6 cellular contexts compared by ENCODE assay signal in genomic region chr5:139393497-139394122, GRCh38. TPM values are rescaled to one million over a fixed set of nuclear protein-coding genes. Genes with fewer than 3 reads are reported as not detected.
A peak's percentile ranks its signal among the peaks of the same experiment; 100 is the strongest.
DNase-seq lines count a peak whose midpoint lies in the region; ATAC-seq and TF ChIP-seq lines count a peak whose summit lies in the region.

No MANE protein-coding gene starts in this region.

- H3K27ac ChIP-seq in breast epithelium (peak overlapping the region in 1 of 2 donors; percentile 62), gastroesophageal sphincter (peak overlapping the region in 3 of 4 donors; percentile 82 to 85 (median 83)), tibial nerve (no peak overlapping the region)

- TF ChIP-seq CTCF in breast epithelium (IDR thresholded peaks at IDR 0.05) (no peak), MCF 10A (IDR thresholded peaks at IDR 0.05; ENCODE audit: unreplicated experiment) (no peak), gastroesophageal sphincter (IDR thresholded peaks at IDR 0.05) (no peak), tibial nerve (IDR thresholded peaks at IDR 0.05) (no peak)

- H3K4me1 ChIP-seq in breast epithelium (peaks cover 3 to 10% of the 10 kb centered on the region in 2 donors), gastroesophageal sphincter (peaks cover 0 to 56% (median 27%) of the 10 kb centered on the region in 3 donors), tibial nerve (peaks cover 0 to 40% (median 19%) of the 10 kb centered on the region in 4 donors)

- H3K27me3 ChIP-seq in breast epithelium (peaks cover 0 to 3% of the 10 kb centered on the region in 2 donors), gastroesophageal sphincter (peaks cover 35% of the 10 kb centered on the region), tibial nerve (peaks cover 0 to 35% of the 10 kb centered on the region in 2 donors)

- no peaks in the 10 kb centered on the region for H3K27me3 Mint-ChIP-seq in MCF 10A (ENCODE audit: insufficient read depth, unreplicated experiment)

- H3K4me3 ChIP-seq in breast epithelium (peak overlapping the region; percentile 37 to 68 (median 53)), gastroesophageal sphincter (peak overlapping the region; percentile 49 to 63), tibial nerve (peak overlapping the region; percentile 14 to 57 (median 40))

- H3K9me3 ChIP-seq in breast epithelium (no peaks in the 10 kb centered on the region), gastroesophageal sphincter (no peaks in the 10 kb centered on the region), tibial nerve (no peaks in the 10 kb centered on the region)

- no peak for TF ChIP-seq EP300 in gastroesophageal sphincter (IDR thresholded peaks at IDR 0.05)
- no peak for TF ChIP-seq EP300 in tibial nerve (IDR thresholded peaks at IDR 0.05)

- H3K4me1 Mint-ChIP-seq in MCF 10A (ENCODE audit: insufficient read depth, unreplicated experiment), result peaks cover 16% of the 10 kb centered on the region

- H3K4me3 Mint-ChIP-seq in MCF 10A (ENCODE audit: unreplicated experiment), result no peak overlapping the region

- H3K27ac Mint-ChIP-seq in MCF 10A (ENCODE audit: low read depth, unreplicated experiment), result no peak overlapping the region

- TF ChIP-seq POLR2A in breast epithelium (IDR thresholded peaks at IDR 0.05) (no peak), gastroesophageal sphincter (IDR thresholded peaks at IDR 0.05) (no peak), tibial nerve (IDR thresholded peaks at IDR 0.05) (no peak)

- no peaks in the 10 kb centered on the region for H3K9me3 Mint-ChIP-seq in MCF 10A (ENCODE audit: unreplicated experiment)

- peaks cover 5% of the 10 kb centered on the region for H3K36me3 Mint-ChIP-seq in MCF 10A (ENCODE audit: insufficient read depth, unreplicated experiment)

- CTCF ChIA-PET in MCF 10A (lab: Yijun Ruan, JAX), result no interaction called here

- no TSS peak for BruUV-seq in MCF 10A (replicated peaks; lab: Mats Ljungman, UMichigan)

- DNase-seq in breast epithelium (ENCODE audit: low spot score in 2 of 2), result no peak
- no peak for DNase-seq in MCF 10A (ENCODE audit: unreplicated experiment)
- DNase-seq in tibial nerve (ENCODE audit: low spot score in 2 of 2), result no peak
- no peak for DNase-seq in NCI-H2081 (lab: John Stamatoyannopoulos, UW)
- no peak for DNase-seq in DMS53 treated with DMSO at 0.1 percent for 48 hours (lab: John Stamatoyannopoulos, UW; ENCODE audit: unreplicated experiment)

- no peaks in the 10 kb centered on the region for H3K36me3 ChIP-seq in breast epithelium
- H3K36me3 ChIP-seq in gastroesophageal sphincter, result no peaks in the 10 kb centered on the region
- H3K36me3 ChIP-seq in tibial nerve, result no peaks in the 10 kb centered on the region

- no CpG with 5 or more reads among the region's 49 CpGs for WGBS in gastroesophageal sphincter (ENCODE audit: low coverage in 1 of 2), 2 donors
- 8 to 20% methylated on average over 40 to 47 of the region's 49 CpGs for WGBS in tibial nerve, 2 donors

- ATAC-seq in gastroesophageal sphincter, result no peak

- intact Hi-C loops in breast epithelium (cut with DNase I; ENCODE audit: low total_unique reads), result loop anchor here (10.0 kb wide), 1 partner anchor 99 kb away; the partner anchor contains the start of gene MATR3
- intact Hi-C loops in MCF 10A (cut with micrococcal nuclease), result no loop called here

- POLR2A ChIA-PET in MCF 10A (lab: Yijun Ruan, JAX), result no interaction called here

RNA-seq across cellular contexts. Expression of gene PROB1, which starts 1.3 kb away (rescaled TPM):
- total RNA-seq in breast epithelium, result 1 to 10 TPM in 1 of 3 donors, under 1 TPM in 2; 0.32 to 1.3 (median 0.73) TPM
- total RNA-seq in MCF 10A (2022), result 2.3 and 3.1 TPM in 2 replicates
- total RNA-seq in gastroesophageal sphincter, result 1 to 10 TPM; 1.2 to 9.1 (median 4.1) TPM
- total RNA-seq in tibial nerve, result 1 to 10 TPM in 3 of 4 donors, under 1 TPM in 1; 0.63 to 3.6 (median 1.3) TPM

RNA-seq across cellular contexts. Expression of gene MZB1, which starts 3.9 kb away (rescaled TPM):
- total RNA-seq in breast epithelium (10 to 100 TPM in 1 of 3 donors, 1 to 10 TPM in 1, not detected in 1; 8.6 to 35.4 TPM), MCF 10A (2022) (not detected in 2 replicates), gastroesophageal sphincter (under 1 TPM in 1 of 4 donors, not detected in 3; 0.74 TPM), tibial nerve (1 to 10 TPM in 2 of 4 donors, not detected in 2; 2.1 to 2.4 TPM)

RNA-seq across cellular contexts. Expression of gene SPATA24, which starts 10.3 kb away (rescaled TPM):
- total RNA-seq in breast epithelium, result 1 to 10 TPM in 2 of 3 donors, under 1 TPM in 1; 0.98 to 2.4 (median 2.2) TPM
- 9.8 and 11.6 TPM in 2 replicates for total RNA-seq in MCF 10A (2022)
- total RNA-seq in gastroesophageal sphincter, result 10 to 100 TPM in 2 of 4 donors, 1 to 10 TPM in 2; 1.5 to 13.5 (median 6.3) TPM
- total RNA-seq in tibial nerve, result 1 to 10 TPM in 2 of 4 donors, not detected in 2; 1.9 to 7.2 TPM

RNA-seq across cellular contexts. Expression of gene SLC23A1, which starts 10.5 kb away (rescaled TPM):
- total RNA-seq in breast epithelium (1 to 10 TPM in 1 of 3 donors, under 1 TPM in 1, not detected in 1; 0.33 to 1.0 TPM), MCF 10A (2022) (not detected in 2 replicates), gastroesophageal sphincter (not detected), tibial nerve (not detected)

RNA-seq across cellular contexts. Expression of gene DNAJC18, which starts 45.7 kb away (rescaled TPM):
- total RNA-seq in breast epithelium (1 to 10 TPM; 5.4 to 9.5 (median 7.6) TPM), MCF 10A (2022) (14.1 and 15.1 TPM in 2 replicates), gastroesophageal sphincter (10 to 100 TPM in 3 of 4 donors, 1 to 10 TPM in 1; 7.6 to 27.7 (median 14.5) TPM), tibial nerve (10 to 100 TPM in 3 of 4 donors, 1 to 10 TPM in 1; 9.2 to 11.4 (median 10.7) TPM)

Comparison
In these comparisons a context has a peak if more than half of its experiments do, and no peak if none do; other contexts are left out.
1. H3K27ac ChIP-seq: peak in gastroesophageal sphincter (3 of 4); none in tibial nerve (0 of 4).
2. Peak in every context shown above with its lines, with median percentiles within 50 percentile points of each other: H3K4me3 ChIP-seq.